In genomic region chrX:74015379-74016019, GRCh38 we compare ENCODE assay signal across 8 cellular contexts.
DNase-seq lines count a peak whose midpoint lies in the region; ATAC-seq, FAIRE-seq and TF ChIP-seq lines count a peak whose summit lies in the region.

No MANE protein-coding gene starts in this region.

- DNase-seq in SHP77 (lab: John Stamatoyannopoulos, UW) (peak; percentile 15 to 55), SHP77 treated with DMSO at 0.1 percent for 48 hours (lab: John Stamatoyannopoulos, UW) (no peak), NCI-H2107 treated with DMSO at 0.1 percent for 48 hours (lab: John Stamatoyannopoulos, UW; ENCODE audit: unreplicated experiment) (peak; percentile 71), WERI-Rb-1 (peak; percentile 67), bronchial epithelial cell (ENCODE audit: low read depth) (peak; percentile 49), kidney glomerular epithelial cell (lab: John Stamatoyannopoulos, UW) (peak; percentile 34)
- DNase-seq in stimulated activated CD4-positive, alpha-beta T cell treated with anti-CD3 and anti-CD28 coated beads, Interleukin-4, amount 100 ng/mL, for 4 hours, result peak; percentile 24 to 27

- TF ChIP-seq CTCF in WERI-Rb-1 (IDR thresholded peaks at IDR 0.05; ENCODE audit: low read depth, low read length) (peak; percentile 75), bronchial epithelial cell (IDR thresholded peaks at IDR 0.05; ENCODE audit: insufficient read depth, low read length, severe bottlenecking) (peak; percentile 59)

- H3K36me3 ChIP-seq in WERI-Rb-1 (no peaks in the 10 kb centered on the region), bronchial epithelial cell (ENCODE audit: control insufficient read depth, insufficient read depth, low read length) (no peaks in the 10 kb centered on the region)

- H3K4me3 ChIP-seq in WERI-Rb-1 (ENCODE audit: low read depth, low read length) (no peak overlapping the region), bronchial epithelial cell (ENCODE audit: low read depth, low read length) (no peak overlapping the region)

- no peaks in the 10 kb centered on the region for H3K9me3 ChIP-seq in WERI-Rb-1 (ENCODE audit: severe bottlenecking)

- peak; percentile 36 for FAIRE-seq in bronchial epithelial cell (lab: Jason Lieb, UNC)

- no peak overlapping the region for H3K27ac ChIP-seq in WERI-Rb-1

- ATAC-seq in HG02943 (IDR thresholded peaks at IDR 0.05; ENCODE audit: low read depth, unreplicated experiment), result peak; percentile 80

- no peaks in the 10 kb centered on the region for H3K27me3 ChIP-seq in WERI-Rb-1 (ENCODE audit: insufficient read depth, low read depth, severe bottlenecking)
- no peaks in the 10 kb centered on the region for H3K27me3 ChIP-seq in bronchial epithelial cell (ENCODE audit: control insufficient read depth, insufficient read depth, low read length)
